Comparison of ENCODE assay signal across 18 cellular contexts in genomic region chr3:30665539-30665938, GRCh38. TPM values are rescaled to one million over a fixed set of nuclear protein-coding genes. Genes with fewer than 3 reads are reported as not detected.
DNase-seq lines count a peak whose midpoint lies in the region; ATAC-seq and TF ChIP-seq lines count a peak whose summit lies in the region.
"Had no signal": no experiment of that assay in that cellular context is flagged by ENCODE, and none has a peak within 500 bp of the region (broad histone marks: within the 10 kb centered on the region; RNA-seq: fewer than 3 reads in every experiment).

No MANE protein-coding gene starts in this region.

- H3K36me3 ChIP-seq in left ventricle myocardium inferior (peaks cover 26% of the 10 kb centered on the region), mesodermal cell (ENCODE audit: control insufficient read depth, insufficient read depth, low read length) (peaks cover 46% of the 10 kb centered on the region), vagina (no peaks in the 10 kb centered on the region)
- H3K36me3 ChIP-seq: BE2C had no signal

- no peaks in the 10 kb centered on the region for H3K27me3 ChIP-seq in left ventricle myocardium inferior (ENCODE audit: low read depth)
- H3K27me3 ChIP-seq in vagina: no peaks in the 10 kb centered on the region
- H3K27me3 ChIP-seq in foreskin keratinocyte: no peaks in the 10 kb centered on the region
- H3K27me3 ChIP-seq: BE2C, esophagus squamous epithelium, stomach had no signal

- H3K4me3 ChIP-seq in left ventricle myocardium inferior: no peak overlapping the region
- no peak overlapping the region for H3K4me3 ChIP-seq in mesodermal cell (ENCODE audit: extremely low read depth, insufficient read depth, low read length, poor library complexity, severe bottlenecking)
- no peak overlapping the region for H3K4me3 ChIP-seq in vagina
- H3K4me3 ChIP-seq: coronary artery, esophagus squamous epithelium, stomach had no signal

- CTCF ChIA-PET in activated CD8-positive, alpha-beta T cell treated with anti-CD3 and anti-CD28 coated beads for 36 hours (lab: Charles Lee): interaction anchor here (0.8 to 2.1 kb wide), 6 partner anchors 10 to 467 kb away, joined by 3 to 11 read pairs (median 4); no protein-coding TSS in a partner anchor

- intact Hi-C loops in left ventricle myocardium inferior (cut with micrococcal nuclease): no loop called here
- intact Hi-C loops in Right ventricle myocardium superior (cut with DNase I): no loop called here
- intact Hi-C loops in activated CD8-positive, alpha-beta T cell treated with anti-CD3 and anti-CD28 coated beads for 36 hours (cut with micrococcal nuclease): no loop called here
- intact Hi-C loops in vagina (cut with DNase I): no loop called here

- peak overlapping the region; percentile 89 for H3K27ac Mint-ChIP-seq in activated CD8-positive, alpha-beta T cell treated with anti-CD3 and anti-CD28 coated beads for 36 hours

- DNase-seq in left ventricle myocardium inferior (no peak), Right ventricle myocardium superior (no peak), vagina (ENCODE audit: extremely low spot score in 2 of 2) (no peak), foreskin keratinocyte (no peak), Ammon's horn (ENCODE audit: low spot score) (no peak)
- DNase-seq in activated CD8-positive, alpha-beta T cell treated with anti-CD3 and anti-CD28 coated beads for 36 hours: no peak
- DNase-seq in stimulated activated naive CD4-positive, alpha-beta T cell (lab: John Stamatoyannopoulos, UW): no peak
- DNase-seq: BE2C, esophagus squamous epithelium, hippocampal formation, left colon, NCI-H1105, NCI-H345, SIG-M5, stomach had no signal

- POLR2A ChIA-PET in activated CD8-positive, alpha-beta T cell treated with anti-CD3 and anti-CD28 coated beads for 36 hours (lab: Charles Lee): interaction anchor here (0.6 to 2.7 kb wide), 9 partner anchors 10 to 74 kb away, joined by 3 to 14 read pairs (median 4); no protein-coding TSS in a partner anchor

- TF ChIP-seq POLR2A in vagina (IDR thresholded peaks at IDR 0.05): no peak

- H3K9me3 Mint-ChIP-seq in activated CD8-positive, alpha-beta T cell treated with anti-CD3 and anti-CD28 coated beads for 36 hours: no peaks in the 10 kb centered on the region

- no peaks in the 10 kb centered on the region for H3K27me3 Mint-ChIP-seq in activated CD8-positive, alpha-beta T cell treated with anti-CD3 and anti-CD28 coated beads for 36 hours
- H3K27me3 Mint-ChIP-seq: IgD-negative memory B cell had no signal

- H3K4me1 Mint-ChIP-seq in activated CD8-positive, alpha-beta T cell treated with anti-CD3 and anti-CD28 coated beads for 36 hours (ENCODE audit: low read depth): peaks cover 93% of the 10 kb centered on the region

- ATAC-seq in Right ventricle myocardium superior (ENCODE audit: poor library complexity): no peak
- no peak for ATAC-seq in activated CD8-positive, alpha-beta T cell treated with anti-CD3 and anti-CD28 coated beads for 36 hours
- ATAC-seq in foreskin keratinocyte: no peak
- ATAC-seq: left colon had no signal

- H3K27ac ChIP-seq in left ventricle myocardium inferior (replicated peaks) (peak overlapping the region; percentile 81), mesodermal cell (ENCODE audit: low read depth, low read length, severe bottlenecking) (peak overlapping the region; percentile 54), vagina (peak overlapping the region; percentile 30), foreskin keratinocyte (no peak overlapping the region)

- TF ChIP-seq CTCF in left ventricle myocardium inferior (IDR thresholded peaks at IDR 0.05; ENCODE audit: borderline replicate concordance) (no peak), vagina (IDR thresholded peaks at IDR 0.05) (no peak), foreskin keratinocyte (conservative IDR thresholded peaks at IDR 0.05) (no peak)
- TF ChIP-seq CTCF in activated CD8-positive, alpha-beta T cell treated with anti-CD3 and anti-CD28 coated beads for 36 hours (IDR thresholded peaks at IDR 0.05): no peak

- H3K9me3 ChIP-seq in left ventricle myocardium inferior (replicated peaks) (no peaks in the 10 kb centered on the region), mesodermal cell (ENCODE audit: control insufficient read depth, low read length) (no peaks in the 10 kb centered on the region), vagina (no peaks in the 10 kb centered on the region)
- H3K9me3 ChIP-seq: BE2C, esophagus squamous epithelium, stomach had no signal

- peak overlapping the region; percentile 58 for H3K4me3 Mint-ChIP-seq in activated CD8-positive, alpha-beta T cell treated with anti-CD3 and anti-CD28 coated beads for 36 hours

- H3K36me3 Mint-ChIP-seq in activated CD8-positive, alpha-beta T cell treated with anti-CD3 and anti-CD28 coated beads for 36 hours (ENCODE audit: low read depth): peaks cover 77% of the 10 kb centered on the region

- H3K4me1 ChIP-seq in left ventricle myocardium inferior (peaks cover 99% of the 10 kb centered on the region), mesodermal cell (ENCODE audit: control insufficient read depth, insufficient read depth, low read length, poor library complexity, severe bottlenecking) (peaks cover 47% of the 10 kb centered on the region), vagina (peaks cover 71% of the 10 kb centered on the region), foreskin keratinocyte (peaks cover 18% of the 10 kb centered on the region)
- H3K4me1 ChIP-seq: BE2C had no signal

- 100% methylated on average over 2 of the region's 2 CpGs for WGBS in mesodermal cell (ENCODE audit: insufficient coverage in 2 of 2), 2 experiments

RNA-seq across cellular contexts. Expression of gene TGFBR2, which starts 59.1 kb away (rescaled TPM):
- total RNA-seq in left ventricle myocardium inferior (144 TPM), Right ventricle myocardium superior (168 TPM), vagina (176 TPM), foreskin keratinocyte (125 TPM in 2 replicates)
- 10 to 100 TPM; 49.1 to 50.0 TPM for total RNA-seq in activated CD8-positive, alpha-beta T cell treated with anti-CD3 and anti-CD28 coated beads for 36 hours
- polyA plus RNA-seq in mesodermal cell (2013, experiment 1 of 2): 19.4 TPM
- polyA plus RNA-seq in mesodermal cell (2013, experiment 2 of 2): 18.8 TPM
- polyA plus RNA-seq in foreskin keratinocyte: 38.6 and 47.4 TPM in 2 replicates
